ENCODE assay signal across 22 cellular contexts in the genomic region with DNA sequence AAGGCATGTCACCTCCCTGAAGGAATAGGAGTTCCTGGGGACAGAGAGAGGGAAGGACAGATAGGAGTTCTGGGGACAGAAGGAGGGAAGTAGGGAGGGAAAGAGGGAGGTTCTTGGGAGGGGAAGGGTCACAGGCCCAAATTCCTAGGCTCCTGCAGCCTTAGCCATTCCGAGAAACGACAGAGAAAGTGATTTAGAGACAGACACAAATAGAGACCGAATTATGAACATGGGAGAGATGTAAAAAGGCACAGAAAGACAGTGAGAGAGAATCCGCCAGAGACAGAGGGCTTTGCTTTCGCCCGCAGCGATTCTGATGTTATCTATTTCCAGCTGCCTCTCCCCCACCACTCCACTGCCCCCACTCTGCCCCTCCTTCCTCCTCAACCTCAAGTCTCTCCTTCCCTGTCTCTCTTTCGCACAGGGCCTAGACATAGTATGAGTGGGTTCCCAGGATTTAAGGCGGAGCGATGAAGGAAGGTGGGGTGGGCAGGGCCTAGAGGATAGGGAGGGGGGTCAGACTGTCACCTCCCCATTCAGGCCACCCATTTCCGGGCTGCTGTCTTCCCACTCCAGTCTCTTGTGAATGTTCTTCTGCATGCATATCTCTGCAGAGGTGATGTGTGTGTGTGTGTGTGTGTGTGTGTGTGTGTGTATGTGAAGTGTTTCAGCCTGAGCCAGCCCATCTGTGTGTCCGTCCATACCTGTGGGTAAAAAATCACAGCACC. TPM values are rescaled to one million over a fixed set of nuclear protein-coding genes. Genes with fewer than 3 reads are reported as not detected.
DNase-seq lines count a peak whose midpoint lies in the region; ATAC-seq and TF ChIP-seq lines count a peak whose summit lies in the region.
"Had no signal": no experiment of that assay in that cellular context is flagged by ENCODE, and none has a peak within 500 bp of the region (broad histone marks: within the 10 kb centered on the region; RNA-seq: fewer than 3 reads in every experiment).

No MANE protein-coding gene starts in this region.

- no peak overlapping the region for H3K27ac ChIP-seq in hepatocyte
- H3K27ac ChIP-seq: BLaER1 treated with 17β-estradiol and CSF1 and Interleukin-3, amounts not matched to agents 10 nM and 100 nM; brain microvascular endothelial cell; coronary artery; heart right ventricle; neutrophil had no signal

- no peak overlapping the region for H3K4me2 ChIP-seq in hepatocyte
- H3K4me2 ChIP-seq: BLaER1 treated with 17β-estradiol and CSF1 and Interleukin-3, amounts not matched to agents 10 nM and 100 nM had no signal

- DNase-seq in cardiac septum (ENCODE audit: low spot score) (peak; percentile 15), Right ventricle myocardium superior (no peak), RPMI7951 (ENCODE audit: low read depth) (peak; percentile 43), islet precursor cell (peak; percentile 92), hepatocyte (ENCODE audit: low spot score) (no peak), mucosa of gallbladder (ENCODE audit: low spot score) (no peak), HuH-7 (ENCODE audit: low spot score) (no peak), NCI-H1105 treated with DMSO at 0.1 percent for 48 hours (lab: John Stamatoyannopoulos, UW) (no peak)
- DNase-seq: activated CD4-positive, alpha-beta T cell treated with anti-CD3 and anti-CD28 coated beads, Interleukin-2, amount 10 ng/mL, durations not matched to agents 24 days and 14 days; activated effector memory CD4-positive, alpha-beta T cell treated with Interleukin-2 at 50 U/mL for 16 hours; brain microvascular endothelial cell; GDM1; heart right ventricle; Karpas-422; left ventricle myocardium superior; NCI-H524 treated with DMSO at 0.1 percent for 48 hours had no signal

- intact Hi-C loops in cardiac septum (cut with DNase I) (no loop called here), Right ventricle myocardium superior (cut with DNase I) (no loop called here)

- no peaks in the 10 kb centered on the region for H3K9me2 ChIP-seq in hepatocyte (replicated peaks; ENCODE audit: insufficient read depth)

- TF ChIP-seq CTCF in hepatocyte (IDR thresholded peaks at IDR 0.05; ENCODE audit: poor library complexity) = no peak

- H4K20me1 ChIP-seq in hepatocyte (ENCODE audit: insufficient read depth, poor library complexity, severe bottlenecking) = no peaks in the 10 kb centered on the region

- H3K27me3 ChIP-seq in hepatocyte = peaks cover 69% of the 10 kb centered on the region

- no peak for ATAC-seq in Right ventricle myocardium superior (ENCODE audit: poor library complexity)
- ATAC-seq: heart right ventricle, left ventricle myocardium superior had no signal

- no peaks in the 10 kb centered on the region for H3K36me3 ChIP-seq in hepatocyte (replicated peaks; ENCODE audit: insufficient read depth, low read depth)
- H3K36me3 ChIP-seq: BLaER1 treated with 17β-estradiol and CSF1 and Interleukin-3, amounts not matched to agents 10 nM and 100 nM; brain microvascular endothelial cell; heart right ventricle; neutrophil had no signal

- no peak overlapping the region for H2AFZ ChIP-seq in hepatocyte

- H3K79me2 ChIP-seq in hepatocyte = no peaks in the 10 kb centered on the region

- H3K9me3 ChIP-seq in hepatocyte (ENCODE audit: low read depth) = no peaks in the 10 kb centered on the region
- H3K9me3 ChIP-seq: heart right ventricle, neutrophil had no signal

- 41% methylated on average over 11 of the region's 12 CpGs for WGBS in hepatocyte (ENCODE audit: low lambda C conversion rate, missing lambda C conversion rate)

- H3K4me1 ChIP-seq in hepatocyte (ENCODE audit: insufficient read depth) = peaks cover 23% of the 10 kb centered on the region

- no peak overlapping the region for H3K4me3 ChIP-seq in hepatocyte
- H3K4me3 ChIP-seq: BLaER1 treated with 17β-estradiol and CSF1 and Interleukin-3, amounts not matched to agents 10 nM and 100 nM; coronary artery; heart right ventricle had no signal

RNA-seq across cellular contexts. Expression of a gene that starts 3.3 kb away (rescaled TPM):
- total RNA-seq in cardiac septum = 0.46 TPM
- 2.6 TPM for total RNA-seq in Right ventricle myocardium superior
- total RNA-seq in RPMI7951 (2014; rRNA removed; shearing (Covaris generic)) = 3.4 and 4.2 TPM in 2 replicates
- total RNA-seq in hepatocyte = 7.1 and 11.3 TPM in 2 replicates
- 22.8 and 39.3 TPM in 2 replicates for polyA plus RNA-seq in hepatocyte
- 1.5 TPM for total RNA-seq in mucosa of gallbladder
- total RNA-seq: A673; activated CD4-positive, alpha-beta T cell treated with anti-CD3 and anti-CD28 coated beads, Interleukin-2, amount 10 ng/mL, durations not matched to agents 24 days and 14 days had no signal

RNA-seq across cellular contexts. Expression of a gene that starts 24.3 kb away (rescaled TPM):
- total RNA-seq in cardiac septum (not detected), Right ventricle myocardium superior (not detected), hepatocyte (1.9 and 2.3 TPM in 2 replicates), mucosa of gallbladder (0.12 TPM)
- total RNA-seq in RPMI7951 (2014; rRNA removed; shearing (Covaris generic)) = 0.72 and 1.4 TPM in 2 replicates
- polyA plus RNA-seq in hepatocyte = 1.9 and 5.7 TPM in 2 replicates
- total RNA-seq: H4, left ventricle myocardium superior had no signal

RNA-seq across cellular contexts. Expression of a gene that starts 24.7 kb away (rescaled TPM):
- total RNA-seq in cardiac septum = 0.13 TPM
- total RNA-seq in Right ventricle myocardium superior = not detected
- total RNA-seq in RPMI7951 (2014; rRNA removed; shearing (Covaris generic)) = not detected in 2 replicates
- not detected in 2 replicates for total RNA-seq in hepatocyte
- polyA plus RNA-seq in hepatocyte = 0.23 TPM in 1 of 2 replicates, not detected in the other
- not detected for total RNA-seq in mucosa of gallbladder
- total RNA-seq: A673; activated CD4-positive, alpha-beta T cell treated with anti-CD3 and anti-CD28 coated beads, Interleukin-2, amount 10 ng/mL, durations not matched to agents 24 days and 14 days; H4; renal cortical epithelial cell had no signal

Comparison
In these comparisons a context has a peak if more than half of its experiments do, and no peak if none do; other contexts are left out.
1. DNase-seq: peak in cardiac septum (single experiment), RPMI7951 (single experiment) and islet precursor cell (single experiment); none in Right ventricle myocardium superior (single experiment), hepatocyte (single experiment), mucosa of gallbladder (single experiment), HuH-7 (single experiment) and NCI-H1105 treated with DMSO at 0.1 percent for 48 hours (single experiment).